Comparison of ENCODE assay signal across 1 cellular context in genomic region chr5:59770953-59771352, GRCh38.
A peak's percentile ranks its signal among the peaks of the same experiment; 100 is the strongest.
TF ChIP-seq lines count a peak whose summit lies in the region.

No MANE protein-coding gene starts in this region.

TF ChIP-seq in A549, 52 proteins besides CTCF, POLR2A, EP300 and RAD21:
- peak; percentile 52 for TF ChIP-seq ZC3H11A (IDR thresholded peaks at IDR 0.05)
- TF ChIP-seq ESRRA (IDR thresholded peaks at IDR 0.05; ENCODE audit: borderline replicate concordance, low read length), result no peak
